ENCODE assay signal across 8 cellular contexts in the genomic region with DNA sequence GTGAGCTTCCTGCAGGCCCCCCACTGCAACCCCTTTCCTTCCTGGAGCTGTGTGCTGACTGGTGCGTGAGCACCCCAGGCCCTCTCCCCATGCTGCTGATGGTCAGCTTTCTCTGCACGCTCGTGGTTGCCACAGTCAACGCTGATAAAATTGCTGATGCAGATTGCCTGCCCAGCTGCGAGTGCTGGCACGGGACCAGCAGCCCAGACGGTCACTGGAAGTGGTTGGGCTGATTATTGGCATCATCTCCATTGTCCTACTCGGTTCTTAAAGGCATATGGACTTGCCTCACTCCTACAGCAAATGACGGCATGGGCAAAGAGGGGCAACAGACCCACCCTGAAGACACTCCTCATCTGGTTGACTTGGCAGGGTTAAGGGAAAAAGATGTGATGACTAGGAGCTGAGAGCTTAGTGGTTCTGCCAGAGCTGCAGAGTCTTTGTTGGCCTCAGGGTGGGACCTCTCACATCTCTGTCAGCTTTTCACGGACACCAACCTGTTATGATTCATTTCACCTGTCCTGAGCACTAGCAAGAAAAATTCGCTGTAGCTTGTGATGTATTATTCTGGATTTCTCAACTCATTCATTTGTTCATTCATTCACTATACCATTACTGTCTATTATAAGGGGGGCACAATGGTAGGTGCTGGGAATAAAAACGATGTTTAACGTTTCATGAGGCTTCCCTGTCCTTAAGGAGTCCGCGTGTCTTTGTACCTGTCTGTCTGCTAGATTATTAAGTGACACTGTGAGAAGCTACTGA. TPM values are rescaled to one million over a fixed set of nuclear protein-coding genes. Genes with fewer than 3 reads are reported as not detected.
DNase-seq lines count a peak whose midpoint lies in the region; ATAC-seq and TF ChIP-seq lines count a peak whose summit lies in the region.

No MANE protein-coding gene starts in this region.

- CTCF ChIA-PET in HEK293T (lab: Yijun Ruan, JAX) = interaction anchor here (0.6 to 2.2 kb wide), 7 partner anchors 9 to 131 kb away, joined by 3 to 13 read pairs (median 3); no protein-coding TSS in a partner anchor

- H3K36me3 ChIP-seq in testis (ENCODE audit: low read depth, missing control alignments) = no peaks in the 10 kb centered on the region

- no peak for TF ChIP-seq POLR2A in testis (IDR thresholded peaks at IDR 0.05)

- H3K27me3 ChIP-seq in testis = no peaks in the 10 kb centered on the region

- peak; percentile 94 for DNase-seq in EH (ENCODE audit: low read depth)
- DNase-seq in NCI-H2227 (lab: John Stamatoyannopoulos, UW; ENCODE audit: unreplicated experiment) = peak; percentile 70
- peak; percentile 99 for DNase-seq in brain pericyte (ENCODE audit: low read depth, low spot score)
- peak; percentile 86 for DNase-seq in left lobe of liver (ENCODE audit: low spot score)
- peak; percentile 88 for DNase-seq in testis
- no peak for DNase-seq in HEK293T (ENCODE audit: extremely low spot score)
- no peak for DNase-seq in middle frontal gyrus (ENCODE audit: extremely low spot score, low spot score)
- no peak for DNase-seq in activated CD8-positive, alpha-beta memory T cell treated with anti-CD3 and anti-CD28 coated beads for 24 hours

- H3K9me3 ChIP-seq in testis = no peaks in the 10 kb centered on the region

- intact Hi-C loops in testis (cut with DNase I; ENCODE audit: low total_unique reads) = loop anchor here (10.0 kb wide), 1 partner anchor 124 kb away; no protein-coding TSS in a partner anchor

- peak; percentile 70 for ATAC-seq in left lobe of liver

- peak overlapping the region in 1 of 2 donors; percentile 30 for H3K27ac ChIP-seq in testis

- POLR2A ChIA-PET in HEK293T (lab: Yijun Ruan, JAX) = interaction anchor here (1.0 to 1.6 kb wide), 2 partner anchors 36 to 42 kb away, joined by 3 read pairs; no protein-coding TSS in a partner anchor

- peaks cover 11% of the 10 kb centered on the region for H3K4me1 ChIP-seq in testis

- 47 to 57% methylated on average over 7 to 15 of the region's 15 CpGs for WGBS in testis, 2 donors

- H3K4me3 ChIP-seq in testis = no peak overlapping the region

- no peak for TF ChIP-seq CTCF in testis (IDR thresholded peaks at IDR 0.05)

TF ChIP-seq in HEK293T, 16 proteins besides CTCF, POLR2A, EP300 and RAD21:
- TF ChIP-seq ZNF384 (IDR thresholded peaks at IDR 0.05) (no peak), L3MBTL2 (conservative IDR thresholded peaks at IDR 0.05) (no peak), FOXM1 (IDR thresholded peaks at IDR 0.05; ENCODE audit: borderline replicate concordance) (no peak), CTBP1 (IDR thresholded peaks at IDR 0.05; ENCODE audit: borderline replicate concordance) (no peak), FOXK2 (IDR thresholded peaks at IDR 0.05) (no peak), SP1 (IDR thresholded peaks at IDR 0.05) (no peak), TARDBP (IDR thresholded peaks at IDR 0.05) (no peak), BHLHE40 (IDR thresholded peaks at IDR 0.05; ENCODE audit: borderline replicate concordance) (no peak), SUZ12 (IDR thresholded peaks at IDR 0.05) (no peak)
- TF ChIP-seq, protein P1, sequence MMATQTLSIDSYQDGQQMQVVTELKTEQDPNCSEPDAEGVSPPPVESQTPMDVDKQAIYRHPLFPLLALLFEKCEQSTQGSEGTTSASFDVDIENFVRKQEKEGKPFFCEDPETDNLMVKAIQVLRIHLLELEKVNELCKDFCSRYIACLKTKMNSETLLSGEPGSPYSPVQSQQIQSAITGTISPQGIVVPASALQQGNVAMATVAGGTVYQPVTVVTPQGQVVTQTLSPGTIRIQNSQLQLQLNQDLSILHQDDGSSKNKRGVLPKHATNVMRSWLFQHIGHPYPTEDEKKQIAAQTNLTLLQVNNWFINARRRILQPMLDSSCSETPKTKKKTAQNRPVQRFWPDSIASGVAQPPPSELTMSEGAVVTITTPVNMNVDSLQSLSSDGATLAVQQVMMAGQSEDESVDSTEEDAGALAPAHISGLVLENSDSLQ (IDR thresholded peaks at IDR 0.05) = no peak

RNA-seq across cellular contexts. Expression of a gene that starts 38.4 kb away (rescaled TPM):
- 0.65 TPM for total RNA-seq in left lobe of liver
- 1 to 10 TPM; 4.7 to 5.4 TPM for total RNA-seq in testis
- polyA plus RNA-seq in testis (ENCODE audit: insufficient read depth, low read depth, low replicate concordance) = 22.3 TPM

Comparison
In these comparisons a context has a peak if more than half of its experiments do, and no peak if none do; other contexts are left out.
1. DNase-seq: peak in EH (single experiment), NCI-H2227 (single experiment), brain pericyte (single experiment), left lobe of liver (single experiment) and testis (single experiment); none in HEK293T (single experiment), middle frontal gyrus (single experiment) and activated CD8-positive, alpha-beta memory T cell treated with anti-CD3 and anti-CD28 coated beads for 24 hours (single experiment).